ENCODE assay signal across 9 cellular contexts in the genomic region with DNA sequence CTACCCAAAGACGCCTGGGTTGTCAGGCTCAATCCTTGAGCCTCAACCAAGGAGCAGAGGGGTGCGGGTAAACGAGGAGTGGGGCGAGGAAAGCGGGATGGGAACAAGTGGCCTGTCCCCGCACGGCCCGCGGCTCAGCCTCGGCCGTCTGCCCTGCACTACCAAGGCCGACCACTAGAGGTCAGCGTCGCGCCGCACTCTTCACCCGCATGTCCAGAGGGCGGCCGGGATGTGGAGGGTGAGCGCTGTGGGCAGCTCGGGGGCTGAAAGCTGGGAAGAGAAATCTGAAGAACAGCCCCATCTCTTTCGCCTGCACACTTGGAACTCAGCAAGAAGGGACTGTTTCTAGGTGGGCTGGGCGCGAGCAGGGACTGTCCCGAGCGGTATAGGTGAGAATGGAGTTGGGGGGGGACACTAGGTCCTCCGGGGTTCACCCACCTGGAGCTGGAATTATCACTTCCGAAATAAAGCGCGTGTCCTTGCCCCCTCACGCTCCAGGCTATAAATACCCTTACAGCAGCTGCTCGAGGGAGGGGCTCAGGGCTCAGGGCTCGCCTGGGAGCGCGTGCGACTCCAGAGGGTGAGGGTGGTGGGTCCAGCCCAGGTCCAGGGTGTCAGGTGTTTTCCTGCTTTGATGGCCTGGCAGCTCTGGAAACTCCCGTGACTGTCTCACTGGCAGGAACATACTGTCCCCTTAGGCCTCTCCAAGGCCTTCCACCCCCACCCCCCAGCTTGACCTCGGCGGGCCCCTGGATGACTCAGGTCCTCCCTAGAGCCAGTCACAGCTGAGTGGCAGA. TPM values are rescaled to one million over a fixed set of nuclear protein-coding genes. Genes with fewer than 3 reads are reported as not detected.
DNase-seq lines count a peak whose midpoint lies in the region; ATAC-seq, FAIRE-seq and TF ChIP-seq lines count a peak whose summit lies in the region.
"Had no signal": no experiment of that assay in that cellular context is flagged by ENCODE, and none has a peak within 500 bp of the region (broad histone marks: within the 10 kb centered on the region; RNA-seq: fewer than 3 reads in every experiment).

No MANE protein-coding gene starts in this region.

- no peaks in the 10 kb centered on the region for H3K9me3 ChIP-seq in ectodermal cell (ENCODE audit: control insufficient read depth, low read length)
- H3K9me3 ChIP-seq in lung (ENCODE audit: control insufficient read depth in 2 of 2, insufficient read depth in 1 of 2, low read length in 1 of 2): no peaks in the 10 kb centered on the region

- CTCF ChIA-PET in activated CD8-positive, alpha-beta T cell treated with anti-CD3 and anti-CD28 coated beads for 36 hours (lab: Charles Lee): interaction anchor here (0.6 to 5.7 kb wide), 28 partner anchors 9 to 141 kb away, joined by 3 to 31 read pairs (median 5); a partner anchor contains a TSS

- H3K27ac Mint-ChIP-seq in activated CD8-positive, alpha-beta T cell treated with anti-CD3 and anti-CD28 coated beads for 36 hours: peak overlapping the region; percentile 72

- H3K9me3 Mint-ChIP-seq in activated CD8-positive, alpha-beta T cell treated with anti-CD3 and anti-CD28 coated beads for 36 hours: no peaks in the 10 kb centered on the region

- ATAC-seq in HG03064 (IDR thresholded peaks at IDR 0.05; ENCODE audit: low read depth, unreplicated experiment) (peak; percentile 68), lung (ENCODE audit: insufficient read depth, low FRiP score) (peak; percentile 94)
- peak; percentile 77 for ATAC-seq in activated CD8-positive, alpha-beta T cell treated with anti-CD3 and anti-CD28 coated beads for 36 hours

- peak overlapping the region; percentile 80 for H3K4me3 ChIP-seq in ectodermal cell (ENCODE audit: insufficient read depth, low read depth, low read length)
- peak overlapping the region; percentile 57 for H3K4me3 ChIP-seq in lung

- peak overlapping the region; percentile 91 for H3K4me3 Mint-ChIP-seq in activated CD8-positive, alpha-beta T cell treated with anti-CD3 and anti-CD28 coated beads for 36 hours

- no peaks in the 10 kb centered on the region for H3K36me3 Mint-ChIP-seq in activated CD8-positive, alpha-beta T cell treated with anti-CD3 and anti-CD28 coated beads for 36 hours (ENCODE audit: low read depth)

- no peaks in the 10 kb centered on the region for H3K27me3 Mint-ChIP-seq in activated CD8-positive, alpha-beta T cell treated with anti-CD3 and anti-CD28 coated beads for 36 hours

- H3K27ac ChIP-seq in ectodermal cell (ENCODE audit: insufficient read depth, low read depth, low read length, poor library complexity, severe bottlenecking) (no peak overlapping the region), lung (ENCODE audit: low read depth in 1 of 2, low read length in 1 of 2) (peak overlapping the region; percentile 23 to 91)

- FAIRE-seq in GM18507 (lab: Jason Lieb, UNC): peak; percentile 90

- H3K4me1 Mint-ChIP-seq in activated CD8-positive, alpha-beta T cell treated with anti-CD3 and anti-CD28 coated beads for 36 hours (ENCODE audit: low read depth): peaks cover 14% of the 10 kb centered on the region

- intact Hi-C loops in activated CD8-positive, alpha-beta T cell treated with anti-CD3 and anti-CD28 coated beads for 36 hours (cut with micrococcal nuclease): loop anchor here (10.0 kb wide), 1 partner anchor 109 kb away; no protein-coding TSS in a partner anchor

- H3K4me1 ChIP-seq in ectodermal cell (ENCODE audit: control insufficient read depth, insufficient read depth, low read length) (peaks cover 11% of the 10 kb centered on the region), lung (ENCODE audit: control insufficient read depth in 2 of 2, insufficient read depth in 2 of 2, low read length in 2 of 2) (peaks cover 0 to 3% of the 10 kb centered on the region in 2 donors)

- POLR2A ChIA-PET in activated CD8-positive, alpha-beta T cell treated with anti-CD3 and anti-CD28 coated beads for 36 hours (lab: Charles Lee): no interaction called here

- peak; percentile 100 for TF ChIP-seq CTCF in activated CD8-positive, alpha-beta T cell treated with anti-CD3 and anti-CD28 coated beads for 36 hours (IDR thresholded peaks at IDR 0.05)
- peak; percentile 99 for TF ChIP-seq CTCF in lung (IDR thresholded peaks at IDR 0.05; ENCODE audit: control extremely low read depth, extremely low read depth)

- H3K36me3 ChIP-seq in ectodermal cell (ENCODE audit: control insufficient read depth, insufficient read depth, low read length) (no peaks in the 10 kb centered on the region), lung (ENCODE audit: control insufficient read depth in 2 of 2, insufficient read depth in 2 of 2, low read length in 2 of 2) (no peaks in the 10 kb centered on the region)

- peaks cover 37% of the 10 kb centered on the region for H3K27me3 ChIP-seq in ectodermal cell (ENCODE audit: control insufficient read depth, insufficient read depth, low read length, poor library complexity, severe bottlenecking)
- no peaks in the 10 kb centered on the region for H3K27me3 ChIP-seq in lung (ENCODE audit: control insufficient read depth, insufficient read depth)

- 19 to 22% methylated on average over 39 of the region's 39 CpGs for WGBS in ectodermal cell, 2 experiments
- 9 to 13% methylated on average over 39 of the region's 39 CpGs for WGBS in lung, 2 donors

- DNase-seq in AG08395 (ENCODE audit: low spot score): peak; percentile 91
- peak; percentile 85 for DNase-seq in GM18507 (ENCODE audit: extremely low spot score, insufficient read length, low read depth)
- DNase-seq in NCI-H226: peak; percentile 38
- DNase-seq in activated CD8-positive, alpha-beta T cell treated with anti-CD3 and anti-CD28 coated beads for 36 hours: peak; percentile 81
- peak; percentile 80 for DNase-seq in lung (ENCODE audit: low spot score)
- peak; percentile 6 to 77 (median 50) for DNase-seq in stimulated activated CD4-positive, alpha-beta T cell treated with anti-CD3 and anti-CD28 coated beads, TNF-alpha, amount 100 ng/mL, for 1 hour (ENCODE audit: low read depth in 3 of 3, low spot score in 1 of 3)

RNA-seq across cellular contexts. Expression of a gene that starts 9.8 kb away (rescaled TPM):
- not detected for total RNA-seq in activated CD8-positive, alpha-beta T cell treated with anti-CD3 and anti-CD28 coated beads for 36 hours
- polyA plus RNA-seq in ectodermal cell (2013, experiment 1 of 4): not detected
- polyA plus RNA-seq in ectodermal cell (2013, experiment 2 of 4): not detected
- not detected for polyA plus RNA-seq in ectodermal cell (2013, experiment 3 of 4)
- polyA plus RNA-seq in ectodermal cell (2013, experiment 4 of 4): 0.08 TPM
- total RNA-seq in lung: under 1 TPM; 0.40 to 0.51 TPM
- polyA plus RNA-seq in lung: under 1 TPM; 0.02 to 0.08 TPM
- total RNA-seq: T-helper 2 cell treated with Interferon-gamma antibody and Interleukin-4, amounts not matched to agents 100 ng/mL and 5 ng/mL, for 36 hours had no signal

RNA-seq across cellular contexts. Expression of a gene that starts 14.6 kb away (rescaled TPM):
- total RNA-seq in activated CD8-positive, alpha-beta T cell treated with anti-CD3 and anti-CD28 coated beads for 36 hours: not detected
- polyA plus RNA-seq in ectodermal cell (2013, experiment 1 of 4): 1.8 TPM
- polyA plus RNA-seq in ectodermal cell (2013, experiment 2 of 4): 2.5 TPM
- 1.9 TPM for polyA plus RNA-seq in ectodermal cell (2013, experiment 3 of 4)
- polyA plus RNA-seq in ectodermal cell (2013, experiment 4 of 4): 3.4 TPM
- under 1 TPM; 0.43 to 0.63 TPM for total RNA-seq in lung
- polyA plus RNA-seq in lung: under 1 TPM; 0.08 to 0.18 TPM
- total RNA-seq: T-helper 2 cell treated with Interferon-gamma antibody and Interleukin-4, amounts not matched to agents 100 ng/mL and 5 ng/mL, for 36 hours had no signal

RNA-seq across cellular contexts. Expression of a gene that starts 31.3 kb away (rescaled TPM):
- total RNA-seq in activated CD8-positive, alpha-beta T cell treated with anti-CD3 and anti-CD28 coated beads for 36 hours: under 1 TPM in 1 of 2 experiments, not detected in 1; 0.18 TPM
- polyA plus RNA-seq in ectodermal cell (2013, experiment 1 of 4): 0.30 TPM
- 0.46 TPM for polyA plus RNA-seq in ectodermal cell (2013, experiment 2 of 4)
- 0.16 TPM for polyA plus RNA-seq in ectodermal cell (2013, experiment 3 of 4)
- not detected for polyA plus RNA-seq in ectodermal cell (2013, experiment 4 of 4)
- total RNA-seq in lung: under 1 TPM; 0.25 to 0.31 TPM
- under 1 TPM; 0.12 to 0.14 TPM for polyA plus RNA-seq in lung
- total RNA-seq: T-helper 2 cell treated with Interferon-gamma antibody and Interleukin-4, amounts not matched to agents 100 ng/mL and 5 ng/mL, for 36 hours had no signal

RNA-seq across cellular contexts. Expression of a gene that starts 38.3 kb away (rescaled TPM):
- 1 to 10 TPM; 7.4 to 8.0 TPM for total RNA-seq in activated CD8-positive, alpha-beta T cell treated with anti-CD3 and anti-CD28 coated beads for 36 hours
- polyA plus RNA-seq in ectodermal cell (2013, experiment 1 of 4): 12.0 TPM
- polyA plus RNA-seq in ectodermal cell (2013, experiment 2 of 4): 11.9 TPM
- polyA plus RNA-seq in ectodermal cell (2013, experiment 3 of 4): 11.9 TPM
- 17.0 TPM for polyA plus RNA-seq in ectodermal cell (2013, experiment 4 of 4)
- total RNA-seq in lung: 10 to 100 TPM; 10.6 to 15.2 TPM
- 1 to 10 TPM; 6.5 to 7.6 TPM for polyA plus RNA-seq in lung

Comparison
In these comparisons a context has a peak if more than half of its experiments do, and no peak if none do; other contexts are left out.
1. DNase-seq: peak in every context shown above with its lines; median percentile 91 in AG08395; 85 in GM18507; 81 in activated CD8-positive, alpha-beta T cell treated with anti-CD3 and anti-CD28 coated beads for 36 hours; 80 in lung; 50 in stimulated activated CD4-positive, alpha-beta T cell treated with anti-CD3 and anti-CD28 coated beads, TNF-alpha, amount 100 ng/mL, for 1 hour; 38 in NCI-H226.